ENCODE assay signal across 23 cellular contexts in the genomic region with DNA sequence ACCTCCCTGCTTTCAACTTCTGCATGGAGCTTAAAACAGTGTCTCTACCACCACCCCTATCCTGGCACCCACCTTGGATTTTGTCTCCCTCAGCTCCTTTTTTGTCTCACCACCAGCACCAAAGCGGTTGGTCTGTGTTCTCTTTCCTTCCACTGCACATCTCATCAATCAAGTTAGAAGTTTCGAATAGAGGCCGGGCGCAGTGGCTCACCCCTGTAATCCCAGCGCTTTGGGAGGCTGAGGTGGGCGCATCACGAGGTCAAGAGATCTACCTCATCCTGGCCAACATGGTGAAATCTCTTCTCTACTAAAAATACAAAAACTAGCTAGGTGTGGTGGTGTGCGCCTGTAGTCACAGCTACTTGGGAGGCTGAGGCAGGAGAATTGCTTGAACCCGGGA.
"Had no signal": no experiment of that assay in that cellular context is flagged by ENCODE, and none has a peak within 500 bp of the region (broad histone marks: within the 10 kb centered on the region; RNA-seq: fewer than 3 reads in every experiment).

No MANE protein-coding gene starts in this region.

- H3K4me3 Mint-ChIP-seq: effector memory CD8-positive, alpha-beta T cell; endodermal cell had no signal

- H3K4me1 Mint-ChIP-seq: endodermal cell had no signal

- H3K27ac Mint-ChIP-seq: effector memory CD8-positive, alpha-beta T cell; endodermal cell had no signal

- H3K9me3 Mint-ChIP-seq: effector memory CD8-positive, alpha-beta T cell; endodermal cell had no signal

- FAIRE-seq: colon, endometrium, endothelial cell of umbilical vein, frontal cortex had no signal

- DNase-seq: colonic mucosa; cortex of kidney; dermis blood vessel endothelial cell; dorsolateral prefrontal cortex; effector CD4-positive, alpha-beta T cell; effector CD8-positive, alpha-beta T cell; effector memory CD4-positive, alpha-beta T cell; effector memory CD8-positive, alpha-beta T cell; endodermal cell; erythroblast; esophagus squamous epithelium; foreskin fibroblast; foreskin keratinocyte; foreskin melanocyte; gastrocnemius medialis; glutamatergic neuron; head of caudate nucleus; heart left ventricle; heart right ventricle had no signal
